8 cellular contexts compared by ENCODE assay signal in genomic region chr10:79322616-79323566, GRCh38. TPM values are rescaled to one million over a fixed set of nuclear protein-coding genes. Genes with fewer than 3 reads are reported as not detected.
DNase-seq lines count a peak whose midpoint lies in the region; ATAC-seq and TF ChIP-seq lines count a peak whose summit lies in the region.

No MANE protein-coding gene starts in this region.

- peak overlapping the region; percentile 34 for H3K27ac ChIP-seq in AG04450 (ENCODE audit: low read depth, low read length)

- no peak for TF ChIP-seq CTCF in AG04450 (IDR thresholded peaks at IDR 0.05; ENCODE audit: low read depth, low read length)

- peaks cover 9% of the 10 kb centered on the region for H3K9me3 ChIP-seq in AG04450 (ENCODE audit: control insufficient read depth, insufficient read depth, low read length)

- ATAC-seq in GM21528 (IDR thresholded peaks at IDR 0.05; ENCODE audit: low FRiP score, unreplicated experiment): peak; percentile 43

- CTCF ChIA-PET in AG04450 (lab: Charles Lee): interaction anchor here (1.6 kb wide), 1 partner anchor 23 kb away, joined by 4 read pairs; no protein-coding TSS in a partner anchor

- no peaks in the 10 kb centered on the region for H3K27me3 ChIP-seq in AG04450 (ENCODE audit: control insufficient read depth, insufficient read depth, low read length)

- POLR2A ChIA-PET in AG04450 (lab: Yijun Ruan, JAX): interaction anchor here (1.8 kb wide), 1 partner anchor 11 kb away, joined by 5 read pairs; no protein-coding TSS in a partner anchor

- no peak overlapping the region for H3K4me3 ChIP-seq in AG04450 (ENCODE audit: low read depth, low read length)

- DNase-seq in AG04450 (ENCODE audit: low read depth, low spot score): no peak
- DNase-seq in NCI-H2029 (lab: John Stamatoyannopoulos, UW): peak; percentile 9
- DNase-seq in activated CD8-positive, alpha-beta memory T cell treated with anti-CD3 and anti-CD28 coated beads, Interleukin-2, amount 50 U/mL, for 1 hour (ENCODE audit: extremely low read depth): peak; percentile 59
- peak; percentile 88 for DNase-seq in fibroblast of peridontal ligament (ENCODE audit: extremely low read depth)
- peak in 3 of 4 experiments; percentile 38 to 68 (median 57) for DNase-seq in stimulated activated CD4-positive, alpha-beta T cell treated with anti-CD3 and anti-CD28 coated beads, Interleukin-1b, Interleukin-23, amount 100 ng/mL, for 24 hours (ENCODE audit: low read depth in 4 of 4, low spot score in 1 of 4)
- no peak for DNase-seq in NAMALWA (ENCODE audit: low spot score)
- DNase-seq in iPS-NIHi7 (ENCODE audit: extremely low spot score): no peak

RNA-seq across cellular contexts. Expression of gene PPIF, which starts 24.4 kb away (rescaled TPM):
- 68.6 and 77.2 TPM in 2 replicates for polyA plus RNA-seq in AG04450 (2011; rRNA removed)
- polyA minus RNA-seq in AG04450 (2011; rRNA and poly(A)+ RNA removed): 50.0 and 81.1 TPM in 2 replicates

Comparison
In these comparisons a context has a peak if more than half of its experiments do, and no peak if none do; other contexts are left out.
1. DNase-seq: peak in NCI-H2029 (single experiment), activated CD8-positive, alpha-beta memory T cell treated with anti-CD3 and anti-CD28 coated beads, Interleukin-2, amount 50 U/mL, for 1 hour (single experiment), fibroblast of peridontal ligament (single experiment) and stimulated activated CD4-positive, alpha-beta T cell treated with anti-CD3 and anti-CD28 coated beads, Interleukin-1b, Interleukin-23, amount 100 ng/mL, for 24 hours (3 of 4); none in AG04450 (single experiment), NAMALWA (single experiment) and iPS-NIHi7 (single experiment).